ENCODE assay signal across 12 cellular contexts in genomic region chr7:47481656-47482012, GRCh38.
DNase-seq lines count a peak whose midpoint lies in the region; ATAC-seq and TF ChIP-seq lines count a peak whose summit lies in the region.
"Had no signal": no experiment of that assay in that cellular context is flagged by ENCODE, and none has a peak within 500 bp of the region (broad histone marks: within the 10 kb centered on the region; RNA-seq: fewer than 3 reads in every experiment).

No MANE protein-coding gene starts in this region.

- H3K4me1 Mint-ChIP-seq in activated CD4-positive, alpha-beta T cell treated with anti-CD3 and anti-CD28 coated beads for 36 hours = peaks cover 16% of the 10 kb centered on the region
- H3K4me1 Mint-ChIP-seq in naive B cell = peaks cover 48 to 55% (median 50%) of the 10 kb centered on the region in 3 donors
- no peaks in the 10 kb centered on the region for H3K4me1 Mint-ChIP-seq in effector memory CD8-positive, alpha-beta T cell (ENCODE audit: low read depth in 2 of 2)

- peaks cover 1% of the 10 kb centered on the region for H3K9me3 Mint-ChIP-seq in activated CD4-positive, alpha-beta T cell treated with anti-CD3 and anti-CD28 coated beads for 36 hours (ENCODE audit: low read depth)
- peaks cover 0 to 1% (median 0%) of the 10 kb centered on the region in 7 donors for H3K9me3 Mint-ChIP-seq in naive B cell
- H3K9me3 Mint-ChIP-seq in effector memory CD8-positive, alpha-beta T cell = peaks cover 0 to 2% of the 10 kb centered on the region in 2 donors

- no peaks in the 10 kb centered on the region for H3K36me3 Mint-ChIP-seq in activated CD4-positive, alpha-beta T cell treated with anti-CD3 and anti-CD28 coated beads for 36 hours (ENCODE audit: low read depth)
- H3K36me3 Mint-ChIP-seq in naive B cell = no peaks in the 10 kb centered on the region
- H3K36me3 Mint-ChIP-seq in effector memory CD8-positive, alpha-beta T cell (ENCODE audit: insufficient read depth) = no peaks in the 10 kb centered on the region

- intact Hi-C loops in activated CD4-positive, alpha-beta T cell treated with anti-CD3 and anti-CD28 coated beads for 36 hours (cut with DNase I, micrococcal nuclease) = loop anchor here in 1 of 2 experiments (2.0 to 5.0 kb wide), 2 partner anchors 121 to 189 kb away; no protein-coding TSS in a partner anchor
- intact Hi-C loops in breast epithelium (cut with DNase I; ENCODE audit: low total_unique reads) = no loop called here

- H3K9me3 ChIP-seq in breast epithelium (no peaks in the 10 kb centered on the region), tibial nerve (no peaks in the 10 kb centered on the region)

- H3K27ac Mint-ChIP-seq in activated CD4-positive, alpha-beta T cell treated with anti-CD3 and anti-CD28 coated beads for 36 hours = peak overlapping the region; percentile 17
- H3K27ac Mint-ChIP-seq in naive B cell = peak overlapping the region; percentile 46 to 94 (median 84)
- H3K27ac Mint-ChIP-seq in effector memory CD8-positive, alpha-beta T cell = no peak overlapping the region

- peaks cover 2% of the 10 kb centered on the region for H3K27me3 Mint-ChIP-seq in activated CD4-positive, alpha-beta T cell treated with anti-CD3 and anti-CD28 coated beads for 36 hours
- no peaks in the 10 kb centered on the region for H3K27me3 Mint-ChIP-seq in naive B cell
- peaks cover 0 to 6% of the 10 kb centered on the region in 2 donors for H3K27me3 Mint-ChIP-seq in effector memory CD8-positive, alpha-beta T cell

- no peak overlapping the region for H3K4me3 ChIP-seq in breast epithelium
- no peak overlapping the region for H3K4me3 ChIP-seq in tibial nerve

- TF ChIP-seq CTCF in breast epithelium (IDR thresholded peaks at IDR 0.05) (no peak), tibial nerve (IDR thresholded peaks at IDR 0.05) (no peak)

- peak overlapping the region; percentile 0 to 27 for H3K27ac ChIP-seq in breast epithelium
- peak overlapping the region in 3 of 4 donors; percentile 32 to 86 (median 67) for H3K27ac ChIP-seq in tibial nerve
- H3K27ac ChIP-seq: 22Rv1 had no signal

- H3K4me1 ChIP-seq in breast epithelium (peaks cover 2 to 5% of the 10 kb centered on the region in 2 donors), tibial nerve (peaks cover 0 to 87% (median 47%) of the 10 kb centered on the region in 4 donors)

- CTCF ChIA-PET in activated CD4-positive, alpha-beta T cell treated with anti-CD3 and anti-CD28 coated beads for 36 hours (lab: Charles Lee) = no interaction called here

- no peak for ATAC-seq in activated CD4-positive, alpha-beta T cell treated with anti-CD3 and anti-CD28 coated beads for 36 hours
- no peak for ATAC-seq in naive B cell (ENCODE audit: low read depth in 2 of 2)
- no peak for ATAC-seq in effector memory CD8-positive, alpha-beta T cell (replicated peaks)

- TF ChIP-seq POLR2A in breast epithelium (IDR thresholded peaks at IDR 0.05) = no peak
- no peak for TF ChIP-seq POLR2A in tibial nerve (IDR thresholded peaks at IDR 0.05)

- H3K36me3 ChIP-seq in breast epithelium (no peaks in the 10 kb centered on the region), tibial nerve (no peaks in the 10 kb centered on the region)

- POLR2A ChIA-PET in activated CD4-positive, alpha-beta T cell treated with anti-CD3 and anti-CD28 coated beads for 36 hours (lab: Charles Lee) = no interaction called here

- TF ChIP-seq EP300 in tibial nerve (IDR thresholded peaks at IDR 0.05) = no peak

- no peaks in the 10 kb centered on the region for H3K27me3 ChIP-seq in breast epithelium
- no peaks in the 10 kb centered on the region for H3K27me3 ChIP-seq in tibial nerve

- no peak for DNase-seq in activated CD4-positive, alpha-beta T cell treated with anti-CD3 and anti-CD28 coated beads for 36 hours
- DNase-seq in activated CD4-positive, alpha-beta T cell treated with anti-CD3 and anti-CD28 coated beads for 4 hours = no peak
- DNase-seq in breast epithelium (ENCODE audit: low spot score in 2 of 2) = no peak
- DNase-seq in naive B cell = no peak
- DNase-seq in tibial nerve (ENCODE audit: low spot score in 2 of 2) = no peak
- DNase-seq in effector memory CD8-positive, alpha-beta T cell = no peak
- DNase-seq in AG20443 (ENCODE audit: low spot score) = no peak
- DNase-seq in T-helper 2 cell = no peak
- DNase-seq: activated CD4-positive, CD25-positive, alpha-beta regulatory T cell; NCI-H1694 treated with DMSO at 0.1 percent for 48 hours; retina had no signal

- no peak overlapping the region for H3K4me3 Mint-ChIP-seq in activated CD4-positive, alpha-beta T cell treated with anti-CD3 and anti-CD28 coated beads for 36 hours
- H3K4me3 Mint-ChIP-seq in naive B cell = peak overlapping the region in 7 of 8 donors; percentile 38 to 85 (median 70)
- H3K4me3 Mint-ChIP-seq in effector memory CD8-positive, alpha-beta T cell = no peak overlapping the region

- 96 to 97% methylated on average over 7 of the region's 7 CpGs for WGBS in tibial nerve, 2 donors

Comparison
In these comparisons a context has a peak if more than half of its experiments do, and no peak if none do; other contexts are left out.
1. H3K27ac Mint-ChIP-seq: peak in activated CD4-positive, alpha-beta T cell treated with anti-CD3 and anti-CD28 coated beads for 36 hours (single experiment) and naive B cell (6 of 6); none in effector memory CD8-positive, alpha-beta T cell (0 of 2).
2. H3K4me3 Mint-ChIP-seq: peak in naive B cell (7 of 8); none in activated CD4-positive, alpha-beta T cell treated with anti-CD3 and anti-CD28 coated beads for 36 hours (single experiment) and effector memory CD8-positive, alpha-beta T cell (0 of 2).